14 cellular contexts compared by ENCODE assay signal in genomic region chr22:38120359-38121110, GRCh38. TPM values are rescaled to one million over a fixed set of nuclear protein-coding genes. Genes with fewer than 3 reads are reported as not detected.
"Had no signal": no experiment of that assay in that cellular context is flagged by ENCODE, and none has a peak within 500 bp of the region (broad histone marks: within the 10 kb centered on the region; RNA-seq: fewer than 3 reads in every experiment).

No MANE protein-coding gene starts in this region.

- ATAC-seq: activated CD4-positive, alpha-beta T cell treated with anti-CD3 and anti-CD28 coated beads for 36 hours; activated CD8-positive, alpha-beta T cell treated with anti-CD3 and anti-CD28 coated beads for 36 hours had no signal

- H3K4me3 Mint-ChIP-seq: activated CD4-positive, alpha-beta T cell treated with anti-CD3 and anti-CD28 coated beads for 36 hours; activated CD8-positive, alpha-beta T cell treated with anti-CD3 and anti-CD28 coated beads for 36 hours; activated naive CD8-positive, alpha-beta T cell treated with anti-CD3 and anti-CD28 coated beads, Interleukin-2, amount 10 ng/mL, durations not matched to agents 7 days and 5 days; neural progenitor cell had no signal

- H3K36me3 Mint-ChIP-seq: activated naive CD8-positive, alpha-beta T cell treated with anti-CD3 and anti-CD28 coated beads, Interleukin-2, amount 10 ng/mL, durations not matched to agents 7 days and 5 days; neural progenitor cell had no signal

- H3K27ac ChIP-seq: breast epithelium, neural progenitor cell, parathyroid adenoma, vagina, VCaP had no signal

- H3K27me3 ChIP-seq: breast epithelium, neural progenitor cell, vagina had no signal

- H3K4me3 ChIP-seq: breast epithelium, neural progenitor cell, vagina had no signal

- H3K4me1 ChIP-seq: breast epithelium, neural progenitor cell, parathyroid adenoma, vagina had no signal

- H3K79me2 ChIP-seq: parathyroid adenoma had no signal

- H3K36me3 ChIP-seq: breast epithelium, neural progenitor cell, vagina had no signal

- H3K4me1 Mint-ChIP-seq: activated CD4-positive, alpha-beta T cell treated with anti-CD3 and anti-CD28 coated beads for 36 hours; neural progenitor cell had no signal

- H3K4me2 ChIP-seq: neural progenitor cell had no signal

- H2AFZ ChIP-seq: neural progenitor cell, parathyroid adenoma had no signal

- H3K27ac Mint-ChIP-seq: activated CD4-positive, alpha-beta T cell treated with anti-CD3 and anti-CD28 coated beads for 36 hours; activated CD8-positive, alpha-beta T cell treated with anti-CD3 and anti-CD28 coated beads for 36 hours; activated naive CD8-positive, alpha-beta T cell treated with anti-CD3 and anti-CD28 coated beads, Interleukin-2, amount 10 ng/mL, durations not matched to agents 7 days and 5 days; neural progenitor cell had no signal

- DNase-seq: activated CD4-positive, alpha-beta T cell treated with anti-CD3 and anti-CD28 coated beads for 36 hours; activated CD8-positive, alpha-beta memory T cell treated with anti-CD3 and anti-CD28 coated beads, Interleukin-2, amount 50 U/mL, for 48 hours; activated CD8-positive, alpha-beta T cell treated with anti-CD3 and anti-CD28 coated beads for 36 hours; activated naive CD8-positive, alpha-beta T cell treated with anti-CD3 and anti-CD28 coated beads, Interleukin-2, amount 10 ng/mL, durations not matched to agents 7 days and 5 days; mesendoderm; stimulated activated CD4-positive, alpha-beta T cell treated with anti-CD3 and anti-CD28 coated beads, Interleukin-4, amount 100 ng/mL, for 4 hours; SW 1271; T1000 had no signal

- H3K27me3 Mint-ChIP-seq: activated CD4-positive, alpha-beta T cell treated with anti-CD3 and anti-CD28 coated beads for 36 hours; activated CD8-positive, alpha-beta T cell treated with anti-CD3 and anti-CD28 coated beads for 36 hours; activated naive CD8-positive, alpha-beta T cell treated with anti-CD3 and anti-CD28 coated beads, Interleukin-2, amount 10 ng/mL, durations not matched to agents 7 days and 5 days had no signal

- H3K9me3 Mint-ChIP-seq: activated CD8-positive, alpha-beta T cell treated with anti-CD3 and anti-CD28 coated beads for 36 hours; activated naive CD8-positive, alpha-beta T cell treated with anti-CD3 and anti-CD28 coated beads, Interleukin-2, amount 10 ng/mL, durations not matched to agents 7 days and 5 days; neural progenitor cell had no signal

- H3K9me3 ChIP-seq: breast epithelium, vagina had no signal

RNA-seq across cellular contexts. Expression of gene BAIAP2L2, which starts 10.1 kb away (rescaled TPM):
- total RNA-seq: skeletal muscle tissue, vagina had no signal

RNA-seq across cellular contexts. Expression of gene SLC16A8, which starts 36.6 kb away (rescaled TPM):
- total RNA-seq: activated CD4-positive, alpha-beta T cell treated with anti-CD3 and anti-CD28 coated beads for 36 hours; activated CD8-positive, alpha-beta T cell treated with anti-CD3 and anti-CD28 coated beads for 36 hours; activated naive CD8-positive, alpha-beta T cell treated with anti-CD3 and anti-CD28 coated beads, Interleukin-2, amount 10 ng/mL, durations not matched to agents 7 days and 5 days had no signal
